ENCODE assay signal across 15 cellular contexts in genomic region chr1:58997060-58997411, GRCh38.
A peak's percentile ranks its signal among the peaks of the same experiment; 100 is the strongest.
DNase-seq lines count a peak whose midpoint lies in the region; ATAC-seq, FAIRE-seq and TF ChIP-seq lines count a peak whose summit lies in the region.
"Had no signal": no experiment of that assay in that cellular context is flagged by ENCODE, and none has a peak within 500 bp of the region (broad histone marks: within the 10 kb centered on the region; RNA-seq: fewer than 3 reads in every experiment).

No MANE protein-coding gene starts in this region.

- H3K27ac ChIP-seq in dorsolateral prefrontal cortex (no peak overlapping the region), small intestine (ENCODE audit: low read depth in 1 of 2, low read length in 1 of 2) (no peak overlapping the region)
- H3K27ac ChIP-seq: SK-N-MC, suprapubic skin had no signal

- in situ Hi-C loops in GM13976 (cut with MboI; ENCODE audit: low sequenced_read_pairs, unreplicated experiment) = no loop called here

- H3K9me3 ChIP-seq in small intestine (ENCODE audit: control insufficient read depth, low read depth) = no peaks in the 10 kb centered on the region
- H3K9me3 ChIP-seq: suprapubic skin had no signal

- FAIRE-seq in small intestine (lab: Jason Lieb, UNC) = no peak

- peak; percentile 16 for DNase-seq in GM13976 (ENCODE audit: low spot score)
- DNase-seq in dorsolateral prefrontal cortex = no peak
- DNase-seq in SKM-1 treated with dmso at 0.1 percent for 144 hours (lab: John Stamatoyannopoulos, UW; ENCODE audit: unreplicated experiment) = no peak
- DNase-seq in small intestine = no peak
- DNase-seq in erythroblast (lab: John Stamatoyannopoulos, UW) = no peak
- DNase-seq: activated CD4-positive, alpha-beta T cell treated with anti-CD3 and anti-CD28 coated beads for 4 hours; activated naive CD4-positive, alpha-beta T cell treated with anti-CD3 and anti-CD28 coated beads for 36 hours; cerebellar nuclear complex; NCI-H526; retina had no signal

- 76 to 100% (median 88%) methylated on average over 1 of the region's 1 CpG for WGBS in small intestine, 3 donors

- no peaks in the 10 kb centered on the region for H3K4me1 ChIP-seq in small intestine (ENCODE audit: control insufficient read depth in 2 of 2, insufficient read depth in 1 of 2, low read depth in 1 of 2, low read length in 1 of 2)

- H3K4me3 ChIP-seq in dorsolateral prefrontal cortex (no peak overlapping the region), small intestine (ENCODE audit: low read depth in 1 of 2, low read length in 2 of 2) (no peak overlapping the region)
- H3K4me3 ChIP-seq: SK-N-MC, suprapubic skin had no signal

- no peak for TF ChIP-seq POLR2A in erythroblast (IDR thresholded peaks at IDR 0.05; ENCODE audit: low read length)

- H3K27me3 ChIP-seq in dorsolateral prefrontal cortex (no peaks in the 10 kb centered on the region), small intestine (ENCODE audit: control insufficient read depth in 2 of 2, insufficient read depth in 2 of 2, low read length in 2 of 2) (no peaks in the 10 kb centered on the region)
- H3K27me3 ChIP-seq: suprapubic skin had no signal

- intact Hi-C loops in dorsolateral prefrontal cortex (cut with DNase I) = no loop called here

- H3K36me3 ChIP-seq in small intestine (ENCODE audit: control insufficient read depth in 2 of 2, insufficient read depth in 2 of 2, low read length in 2 of 2) = no peaks in the 10 kb centered on the region
- H3K36me3 ChIP-seq: suprapubic skin had no signal

- ATAC-seq in GM19372 (IDR thresholded peaks at IDR 0.05; ENCODE audit: low read depth, unreplicated experiment) = peak; percentile 54
- ATAC-seq in HG02623 (IDR thresholded peaks at IDR 0.05; ENCODE audit: unreplicated experiment) = peak; percentile 52
- peak; percentile 66 for ATAC-seq in HG03432 (IDR thresholded peaks at IDR 0.05; ENCODE audit: unreplicated experiment)

- no peak for TF ChIP-seq CTCF in GM13976 (IDR thresholded peaks at IDR 0.05; ENCODE audit: borderline replicate concordance, control extremely low read depth, extremely low read depth, insufficient read depth, missing control alignments)
- TF ChIP-seq CTCF in dorsolateral prefrontal cortex (IDR thresholded peaks at IDR 0.05 in 54 of 56, conservative IDR thresholded peaks at IDR 0.05 in 2 of 56; ENCODE audit: low read depth in 1 of 56, partially characterized antibody in 56 of 56) = no peak
